In genomic region chr3:127715541-127715940, GRCh38 we compare ENCODE assay signal across 19 cellular contexts. TPM values are rescaled to one million over a fixed set of nuclear protein-coding genes. Genes with fewer than 3 reads are reported as not detected.
A peak's percentile ranks its signal among the peaks of the same experiment; 100 is the strongest.
DNase-seq lines count a peak whose midpoint lies in the region; ATAC-seq and TF ChIP-seq lines count a peak whose summit lies in the region.
"Had no signal": no experiment of that assay in that cellular context is flagged by ENCODE, and none has a peak within 500 bp of the region (broad histone marks: within the 10 kb centered on the region; RNA-seq: fewer than 3 reads in every experiment).

No MANE protein-coding gene starts in this region.

- H3K4me1 ChIP-seq in BLaER1 treated with 17β-estradiol and CSF1 and Interleukin-3, amounts not matched to agents 10 nM and 100 nM: peaks cover 8 to 44% (median 17%) of the 10 kb centered on the region in 10 experiments; a peak in 19 of 20 replicates
- peaks cover 28% of the 10 kb centered on the region for H3K4me1 ChIP-seq in right cardiac atrium (ENCODE audit: control insufficient read depth, insufficient read depth, low read length)
- peaks cover 32 to 62% of the 10 kb centered on the region in 2 donors for H3K4me1 ChIP-seq in gastrocnemius medialis
- H3K4me1 ChIP-seq: Caco-2, HAP-1, SJCRH30 had no signal

- no peaks in the 10 kb centered on the region for H3K9me3 ChIP-seq in BLaER1 treated with 17β-estradiol and CSF1 and Interleukin-3, amounts not matched to agents 10 nM and 100 nM (replicated peaks in 1 of 11)
- no peaks in the 10 kb centered on the region for H3K9me3 ChIP-seq in right cardiac atrium (ENCODE audit: control insufficient read depth, low read length)
- H3K9me3 ChIP-seq in gastrocnemius medialis: no peaks in the 10 kb centered on the region
- H3K9me3 ChIP-seq: Caco-2, HAP-1, SJCRH30 had no signal

- peak overlapping the region in 10 of 11 experiments; percentile 4 to 83 (median 39); a peak in 15 of 22 replicates for H3K4me2 ChIP-seq in BLaER1 treated with 17β-estradiol and CSF1 and Interleukin-3, amounts not matched to agents 10 nM and 100 nM

- in situ Hi-C loops in gastrocnemius medialis (cut with MboI; ENCODE audit: low sequenced_read_pairs in 4 of 4): no loop called here
- in situ Hi-C loops in GM13976 (cut with MboI; ENCODE audit: low sequenced_read_pairs, unreplicated experiment): no loop called here

- H3K36me3 ChIP-seq in BLaER1 treated with 17β-estradiol and CSF1 and Interleukin-3, amounts not matched to agents 10 nM and 100 nM: peaks cover 0 to 7% (median 0%) of the 10 kb centered on the region in 11 experiments; a peak in 2 of 22 replicates
- H3K36me3 ChIP-seq in gastrocnemius medialis: peaks cover 0 to 17% of the 10 kb centered on the region in 2 donors
- H3K36me3 ChIP-seq: HAP-1 had no signal

- 55% methylated on average over 8 of the region's 8 CpGs for WGBS in right cardiac atrium

- H4K20me1 ChIP-seq in BLaER1 treated with 17β-estradiol and CSF1 and Interleukin-3, amounts not matched to agents 10 nM and 100 nM: no peaks in the 10 kb centered on the region

- ATAC-seq in right cardiac atrium (no peak), gastrocnemius medialis (no peak), GM19397 (IDR thresholded peaks at IDR 0.05; ENCODE audit: unreplicated experiment) (no peak)

- no peak overlapping the region for H3K27ac ChIP-seq in BLaER1 treated with 17β-estradiol and CSF1 and Interleukin-3, amounts not matched to agents 10 nM and 100 nM
- H3K27ac ChIP-seq in right cardiac atrium (ENCODE audit: low read length) (peak overlapping the region; percentile 65), gastrocnemius medialis (peak overlapping the region in 3 of 4 donors; percentile 62 to 89 (median 71))
- H3K27ac ChIP-seq: GM23248, SJCRH30 had no signal

- no peak overlapping the region for H3K4me3 ChIP-seq in BLaER1 treated with 17β-estradiol and CSF1 and Interleukin-3, amounts not matched to agents 10 nM and 100 nM
- H3K4me3 ChIP-seq in right cardiac atrium (ENCODE audit: low read length) (no peak overlapping the region), gastrocnemius medialis (no peak overlapping the region)
- H3K4me3 ChIP-seq: GM23248, HAP-1, SJCRH30 had no signal

- TF ChIP-seq POLR2A in gastrocnemius medialis (IDR thresholded peaks at IDR 0.05): no peak

- H3K9ac ChIP-seq in BLaER1 treated with 17β-estradiol and CSF1 and Interleukin-3, amounts not matched to agents 10 nM and 100 nM: no peak overlapping the region
- H3K9ac ChIP-seq: GM23248 had no signal

- TF ChIP-seq CTCF in gastrocnemius medialis (IDR thresholded peaks at IDR 0.05 in 4 of 5, conservative IDR thresholded peaks at IDR 0.05 in 1 of 5) (no peak), GM13976 (IDR thresholded peaks at IDR 0.05; ENCODE audit: borderline replicate concordance, control extremely low read depth, extremely low read depth, insufficient read depth, missing control alignments) (no peak)

- peaks cover 0 to 8% (median 0%) of the 10 kb centered on the region in 11 experiments; a peak in 1 of 22 replicates for H3K27me3 ChIP-seq in BLaER1 treated with 17β-estradiol and CSF1 and Interleukin-3, amounts not matched to agents 10 nM and 100 nM
- H3K27me3 ChIP-seq in right cardiac atrium (ENCODE audit: control insufficient read depth, insufficient read depth) (no peaks in the 10 kb centered on the region), gastrocnemius medialis (no peaks in the 10 kb centered on the region)
- H3K27me3 ChIP-seq: SJCRH30 had no signal

- DNase-seq in CD1c-positive myeloid dendritic cell (ENCODE audit: extremely low spot score) (peak; percentile 24), right cardiac atrium (peak in 2 of 3 donors; percentile 7 to 40), gastrocnemius medialis (no peak), GM13976 (ENCODE audit: low spot score) (no peak)
- no peak for DNase-seq in activated naive CD4-positive, alpha-beta T cell treated with Interleukin-2 at 50 U/mL for 16 hours
- DNase-seq: AML-193; Caco-2; CD4-positive, alpha-beta T cell; GM23248; IMR-90; NCI-H1694; NCI-H2107; NCI-H226; NCI-H524; RPMI8226; SJCRH30 had no signal

- intact Hi-C loops in right cardiac atrium (cut with DNase I) (no loop called here), gastrocnemius medialis (cut with DNase I; ENCODE audit: low total_unique reads) (no loop called here)

RNA-seq across cellular contexts. Expression of gene ABTB1, which starts 42.8 kb away (rescaled TPM):
- 10 to 100 TPM; 20.2 to 47.1 (median 34.1) TPM for total RNA-seq in right cardiac atrium
- polyA plus RNA-seq in right cardiac atrium: 38.2 TPM
- total RNA-seq in gastrocnemius medialis: 10 to 100 TPM; 22.9 to 37.5 (median 30.1) TPM

Comparison
In these comparisons a context has a peak if more than half of its experiments do, and no peak if none do; other contexts are left out.
1. H3K27ac ChIP-seq: peak in right cardiac atrium (single experiment) and gastrocnemius medialis (3 of 4); none in BLaER1 treated with 17β-estradiol and CSF1 and Interleukin-3, amounts not matched to agents 10 nM and 100 nM (0 of 11).
2. DNase-seq: peak in CD1c-positive myeloid dendritic cell (single experiment) and right cardiac atrium (2 of 3); none in gastrocnemius medialis (0 of 2), activated naive CD4-positive, alpha-beta T cell treated with Interleukin-2 at 50 U/mL for 16 hours (single experiment) and GM13976 (single experiment).